8 cellular contexts compared by ENCODE assay signal in the genomic region with DNA sequence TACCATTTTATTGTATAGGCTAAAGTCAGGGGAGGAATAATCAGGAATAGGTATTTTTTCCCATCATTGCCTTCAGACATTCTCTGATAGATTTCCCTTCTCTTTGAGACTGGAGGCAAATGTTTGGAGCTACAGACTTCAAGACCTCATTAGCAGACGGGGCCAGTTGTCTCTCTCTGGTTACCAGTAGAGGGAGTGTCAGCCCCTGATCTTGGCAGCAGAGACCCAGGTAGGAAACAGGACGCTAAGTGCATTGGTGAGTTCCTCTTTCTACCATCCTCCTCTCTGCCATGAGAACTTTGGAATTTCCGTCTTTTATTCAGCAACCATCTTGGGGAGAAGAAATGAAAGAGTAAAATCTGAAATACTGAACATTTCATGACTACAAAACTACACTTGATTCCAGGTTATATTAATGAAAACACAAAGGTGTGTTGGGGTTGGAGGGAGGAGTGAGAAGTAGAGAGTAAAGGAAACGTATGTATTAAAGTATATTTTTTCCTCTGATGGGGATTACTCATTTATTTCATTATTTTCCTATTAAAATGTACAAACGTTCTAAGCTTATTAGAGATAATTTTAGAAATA.
A peak's percentile ranks its signal among the peaks of the same experiment; 100 is the strongest.
DNase-seq lines count a peak whose midpoint lies in the region; ATAC-seq and TF ChIP-seq lines count a peak whose summit lies in the region.

No MANE protein-coding gene starts in this region.

- H3K4me2 ChIP-seq in osteoblast (ENCODE audit: insufficient read depth, low read length), result no peak overlapping the region

- no peak overlapping the region for H3K27ac ChIP-seq in osteoblast (ENCODE audit: low read depth, low read length)

- no peaks in the 10 kb centered on the region for H4K20me1 ChIP-seq in osteoblast (ENCODE audit: insufficient read depth, low read length)

- no peaks in the 10 kb centered on the region for H3K79me2 ChIP-seq in osteoblast (ENCODE audit: insufficient read depth, low read length)

- peak; percentile 13 for TF ChIP-seq CTCF in cardiac fibroblast (IDR thresholded peaks at IDR 0.05; ENCODE audit: low read depth, low read length)
- TF ChIP-seq CTCF in osteoblast (IDR thresholded peaks at IDR 0.05; ENCODE audit: extremely low read depth, low read depth, low read length), result no peak

- no peaks in the 10 kb centered on the region for H3K9me3 ChIP-seq in osteoblast (ENCODE audit: low read depth, low read length)

- H2AFZ ChIP-seq in osteoblast (ENCODE audit: low read length), result no peak overlapping the region

- no peaks in the 10 kb centered on the region for H3K4me1 ChIP-seq in osteoblast (ENCODE audit: insufficient read depth, low read length)

- DNase-seq in COLO829 (ENCODE audit: low spot score) (peak; percentile 53), NCI-H345 treated with DMSO at 0.1 percent for 48 hours (lab: John Stamatoyannopoulos, UW; ENCODE audit: unreplicated experiment) (peak; percentile 28), cardiac fibroblast (ENCODE audit: low read depth in 2 of 2) (no peak), osteoblast (ENCODE audit: insufficient read length, low spot score, missing footprints) (peak; percentile 30), NCI-H226 (no peak)
- no peak for DNase-seq in NK-92 treated with Interleukin-12 subunit alpha and Interleukin-12 subunit beta, amount 100 ng/mL, for 24 hours (lab: John Stamatoyannopoulos, UW)

- no peaks in the 10 kb centered on the region for H3K36me3 ChIP-seq in osteoblast (ENCODE audit: insufficient read depth, low read length)

- H3K4me3 ChIP-seq in cardiac fibroblast (replicated peaks in 1 of 2; ENCODE audit: low read depth in 2 of 2, low read length in 2 of 2) (no peak overlapping the region), osteoblast (ENCODE audit: insufficient read depth, low read length) (no peak overlapping the region)

- H3K27me3 ChIP-seq in osteoblast (ENCODE audit: insufficient read depth, low read length), result no peaks in the 10 kb centered on the region

- peak; percentile 63 for ATAC-seq in GM19025 (IDR thresholded peaks at IDR 0.05; ENCODE audit: low read depth, unreplicated experiment)
- ATAC-seq in HG03045 (IDR thresholded peaks at IDR 0.05; ENCODE audit: unreplicated experiment), result peak; percentile 76

Comparison
In these comparisons a context has a peak if more than half of its experiments do, and no peak if none do; other contexts are left out.
1. DNase-seq: peak in COLO829 (single experiment), NCI-H345 treated with DMSO at 0.1 percent for 48 hours (single experiment) and osteoblast (single experiment); none in cardiac fibroblast (0 of 2), NCI-H226 (single experiment) and NK-92 treated with Interleukin-12 subunit alpha and Interleukin-12 subunit beta, amount 100 ng/mL, for 24 hours (single experiment).